1 cellular context compared by ENCODE assay signal in the genomic region with DNA sequence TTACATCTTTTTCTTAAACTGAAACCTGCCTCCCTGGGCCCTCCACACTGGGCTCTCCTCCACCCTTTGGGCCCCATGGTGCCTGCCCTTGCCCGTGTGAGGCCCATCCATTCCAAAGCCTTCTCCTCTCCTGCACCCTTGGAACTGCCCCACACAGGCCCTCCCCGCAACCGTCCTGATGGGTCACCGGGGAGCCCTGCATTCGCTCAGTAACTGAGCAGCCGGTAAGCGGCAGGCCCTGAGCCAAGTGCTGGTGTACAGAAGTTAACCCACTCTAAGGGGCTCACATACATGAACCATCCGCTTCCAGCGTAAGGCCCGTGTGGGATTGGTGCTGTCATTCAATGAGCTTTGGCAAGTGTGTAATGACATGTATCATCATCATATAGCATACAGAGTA.
TF ChIP-seq lines count a peak whose summit lies in the region.

No MANE protein-coding gene starts in this region.

TF ChIP-seq in IMR-90, 13 proteins besides CTCF, POLR2A, EP300 and RAD21:
- TF ChIP-seq NFE2L2 (IDR thresholded peaks at IDR 0.05; ENCODE audit: low read depth, low read length), result no peak
- TF ChIP-seq SMC3 (IDR thresholded peaks at IDR 0.05; ENCODE audit: low read depth, low read length), result no peak
- no peak for TF ChIP-seq CEBPB (IDR thresholded peaks at IDR 0.05; ENCODE audit: low read depth, low read length)
- TF ChIP-seq CHD1 (IDR thresholded peaks at IDR 0.05; ENCODE audit: low read depth, low read length), result no peak
- no peak for TF ChIP-seq RCOR1 (IDR thresholded peaks at IDR 0.05; ENCODE audit: insufficient replicate concordance, low read length)
- TF ChIP-seq MXI1 (IDR thresholded peaks at IDR 0.05; ENCODE audit: borderline replicate concordance, low read depth, low read length), result no peak
- TF ChIP-seq FOS (IDR thresholded peaks at IDR 0.05; ENCODE audit: low read depth, low read length), result no peak
- TF ChIP-seq RFX5 (IDR thresholded peaks at IDR 0.05; ENCODE audit: low read depth, low read length), result no peak
- TF ChIP-seq MAFK (IDR thresholded peaks at IDR 0.05; ENCODE audit: low read depth, low read length), result no peak
- TF ChIP-seq, protein P1, sequence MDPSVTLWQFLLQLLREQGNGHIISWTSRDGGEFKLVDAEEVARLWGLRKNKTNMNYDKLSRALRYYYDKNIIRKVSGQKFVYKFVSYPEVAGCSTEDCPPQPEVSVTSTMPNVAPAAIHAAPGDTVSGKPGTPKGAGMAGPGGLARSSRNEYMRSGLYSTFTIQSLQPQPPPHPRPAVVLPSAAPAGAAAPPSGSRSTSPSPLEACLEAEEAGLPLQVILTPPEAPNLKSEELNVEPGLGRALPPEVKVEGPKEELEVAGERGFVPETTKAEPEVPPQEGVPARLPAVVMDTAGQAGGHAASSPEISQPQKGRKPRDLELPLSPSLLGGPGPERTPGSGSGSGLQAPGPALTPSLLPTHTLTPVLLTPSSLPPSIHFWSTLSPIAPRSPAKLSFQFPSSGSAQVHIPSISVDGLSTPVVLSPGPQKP (IDR thresholded peaks at IDR 0.05; ENCODE audit: borderline replicate concordance, low read depth, low read length), result no peak
- TF ChIP-seq MAZ (IDR thresholded peaks at IDR 0.05; ENCODE audit: borderline replicate concordance, low read depth, low read length), result no peak
- no peak for TF ChIP-seq BHLHE40 (IDR thresholded peaks at IDR 0.05; ENCODE audit: low read depth, low read length)
- TF ChIP-seq, protein P2, sequence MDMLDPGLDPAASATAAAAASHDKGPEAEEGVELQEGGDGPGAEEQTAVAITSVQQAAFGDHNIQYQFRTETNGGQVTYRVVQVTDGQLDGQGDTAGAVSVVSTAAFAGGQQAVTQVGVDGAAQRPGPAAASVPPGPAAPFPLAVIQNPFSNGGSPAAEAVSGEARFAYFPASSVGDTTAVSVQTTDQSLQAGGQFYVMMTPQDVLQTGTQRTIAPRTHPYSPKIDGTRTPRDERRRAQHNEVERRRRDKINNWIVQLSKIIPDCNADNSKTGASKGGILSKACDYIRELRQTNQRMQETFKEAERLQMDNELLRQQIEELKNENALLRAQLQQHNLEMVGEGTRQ (IDR thresholded peaks at IDR 0.05; ENCODE audit: low read depth, low read length), result no peak
